Comparison of ENCODE assay signal across 16 cellular contexts in genomic region chr4:134028411-134028810, GRCh38.
A peak's percentile ranks its signal among the peaks of the same experiment; 100 is the strongest.
DNase-seq lines count a peak whose midpoint lies in the region; ATAC-seq and TF ChIP-seq lines count a peak whose summit lies in the region.
"Had no signal": no experiment of that assay in that cellular context is flagged by ENCODE, and none has a peak within 500 bp of the region (broad histone marks: within the 10 kb centered on the region; RNA-seq: fewer than 3 reads in every experiment).

No MANE protein-coding gene starts in this region.

- H3K4me2 ChIP-seq in DND-41 (ENCODE audit: insufficient read depth, low read length) (no peak overlapping the region), OCI-LY3 (ENCODE audit: low read length) (no peak overlapping the region; the same call in 1 of the 2 replicates)
- H3K4me2 ChIP-seq: PC-9 had no signal

- H4K20me1 ChIP-seq in DND-41 (ENCODE audit: insufficient read depth, low read length) (no peaks in the 10 kb centered on the region), OCI-LY3 (ENCODE audit: insufficient read depth, low read length) (no peaks in the 10 kb centered on the region)

- no peak overlapping the region for H3K9ac ChIP-seq in DND-41 (ENCODE audit: low read depth, low read length)
- no peak overlapping the region for H3K9ac ChIP-seq in OCI-LY3 (ENCODE audit: low read length)

- H3K36me3 Mint-ChIP-seq in CD4-positive, alpha-beta T cell (ENCODE audit: low read depth): no peaks in the 10 kb centered on the region
- H3K36me3 Mint-ChIP-seq: CD4-positive, alpha-beta memory T cell had no signal

- H3K27ac ChIP-seq in DND-41 (ENCODE audit: low read length) (no peak overlapping the region), OCI-LY3 (ENCODE audit: low read length) (peak overlapping the region; percentile 17; the same call in 1 of the 2 replicates), foreskin keratinocyte (peak overlapping the region; percentile 49), adrenal gland (no peak overlapping the region)
- H3K27ac ChIP-seq in CD4-positive, alpha-beta T cell (ENCODE audit: low read depth, low read length): no peak overlapping the region
- H3K27ac ChIP-seq: PC-9 had no signal

- H3K27me3 ChIP-seq in DND-41 (ENCODE audit: insufficient read depth, low read length, poor library complexity): no peaks in the 10 kb centered on the region
- no peaks in the 10 kb centered on the region for H3K27me3 ChIP-seq in OCI-LY3 (ENCODE audit: low read depth, low read length)
- no peaks in the 10 kb centered on the region for H3K27me3 ChIP-seq in foreskin keratinocyte
- no peaks in the 10 kb centered on the region for H3K27me3 ChIP-seq in adrenal gland
- H3K27me3 ChIP-seq in CD4-positive, alpha-beta T cell (ENCODE audit: control insufficient read depth, insufficient read depth, low read length): no peaks in the 10 kb centered on the region

- intact Hi-C loops in adrenal gland (cut with DNase I): no loop called here
- intact Hi-C loops in CD4-positive, alpha-beta T cell (cut with DNase I, micrococcal nuclease): no loop called here

- H3K27ac Mint-ChIP-seq in CD4-positive, alpha-beta T cell: no peak overlapping the region
- H3K27ac Mint-ChIP-seq: B cell; CD4-positive, alpha-beta memory T cell had no signal

- TF ChIP-seq CTCF in DND-41 (IDR thresholded peaks at IDR 0.05; ENCODE audit: borderline replicate concordance, extremely low read depth, low read length, poor library complexity, severe bottlenecking): no peak
- TF ChIP-seq CTCF in OCI-LY3 (IDR thresholded peaks at IDR 0.05; ENCODE audit: low read depth, low read length): no peak
- no peak for TF ChIP-seq CTCF in foreskin keratinocyte (conservative IDR thresholded peaks at IDR 0.05)
- no peak for TF ChIP-seq CTCF in adrenal gland (IDR thresholded peaks at IDR 0.05)
- TF ChIP-seq CTCF in CD4-positive, alpha-beta T cell (IDR thresholded peaks at IDR 0.05): no peak

- no peaks in the 10 kb centered on the region for H3K36me3 ChIP-seq in DND-41 (ENCODE audit: insufficient read depth, low read length)
- no peaks in the 10 kb centered on the region for H3K36me3 ChIP-seq in OCI-LY3 (replicated peaks; ENCODE audit: low read depth, low read length)
- H3K36me3 ChIP-seq in adrenal gland (replicated peaks in 1 of 2): no peaks in the 10 kb centered on the region

- no peak overlapping the region for H3K4me3 Mint-ChIP-seq in CD4-positive, alpha-beta T cell
- H3K4me3 Mint-ChIP-seq: B cell; CD4-positive, alpha-beta memory T cell; H9 had no signal

- H3K4me1 ChIP-seq in DND-41 (ENCODE audit: insufficient read depth, low read length): no peaks in the 10 kb centered on the region
- H3K4me1 ChIP-seq in OCI-LY3 (ENCODE audit: low read length): peaks cover 21% of the 10 kb centered on the region
- H3K4me1 ChIP-seq in foreskin keratinocyte: no peaks in the 10 kb centered on the region
- H3K4me1 ChIP-seq in adrenal gland (replicated peaks in 1 of 2): no peaks in the 10 kb centered on the region

- H3K79me2 ChIP-seq in DND-41 (ENCODE audit: insufficient read depth, low read length) (no peaks in the 10 kb centered on the region), OCI-LY3 (ENCODE audit: low read length) (no peaks in the 10 kb centered on the region)

- H3K27me3 Mint-ChIP-seq in CD4-positive, alpha-beta T cell: no peaks in the 10 kb centered on the region
- H3K27me3 Mint-ChIP-seq: B cell; CD4-positive, alpha-beta memory T cell had no signal

- POLR2A ChIA-PET in CD4-positive, alpha-beta T cell (lab: Charles Lee): no interaction called here

- DNase-seq in DND-41 (no peak), foreskin keratinocyte (peak in 1 of 2 donors; percentile 6), renal cortical epithelial cell (ENCODE audit: low read depth) (peak; percentile 84), adrenal gland (no peak), NCI-H1048 (lab: John Stamatoyannopoulos, UW) (no peak)
- no peak for DNase-seq in CD4-positive, alpha-beta T cell
- DNase-seq: CD4-positive, alpha-beta memory T cell; H9; NCI-H187; NCI-H2107; NCI-H510A; NCI-H748 treated with DMSO at 0.1 percent for 48 hours; T-helper 1 cell had no signal

- peaks cover 3% of the 10 kb centered on the region for H3K9me3 ChIP-seq in DND-41 (ENCODE audit: insufficient read depth, low read length, severe bottlenecking)
- no peaks in the 10 kb centered on the region for H3K9me3 ChIP-seq in OCI-LY3 (ENCODE audit: insufficient read depth, low read length)
- no peaks in the 10 kb centered on the region for H3K9me3 ChIP-seq in adrenal gland (replicated peaks in 1 of 3)
- H3K9me3 ChIP-seq in CD4-positive, alpha-beta T cell (ENCODE audit: control insufficient read depth, low read length): no peaks in the 10 kb centered on the region

- no peak overlapping the region for H3K4me3 ChIP-seq in DND-41 (ENCODE audit: low read depth in 1 of 2, low read length in 2 of 2)
- H3K4me3 ChIP-seq in OCI-LY3 (ENCODE audit: low read length): no peak overlapping the region
- H3K4me3 ChIP-seq in adrenal gland: no peak overlapping the region
- H3K4me3 ChIP-seq: PC-9 had no signal

- no peak for TF ChIP-seq POLR2A in adrenal gland (IDR thresholded peaks at IDR 0.05)

- ATAC-seq in DND-41 (ENCODE audit: insufficient read depth, low read depth) (no peak), foreskin keratinocyte (peak; percentile 9)
- no peak for ATAC-seq in CD4-positive, alpha-beta T cell (ENCODE audit: poor library complexity)

- no peaks in the 10 kb centered on the region for H3K4me1 Mint-ChIP-seq in CD4-positive, alpha-beta T cell (ENCODE audit: low read depth)
- H3K4me1 Mint-ChIP-seq: B cell; CD4-positive, alpha-beta memory T cell had no signal

- H2AFZ ChIP-seq in DND-41 (ENCODE audit: low read depth, low read length): peak overlapping the region; percentile 55; the same call in 1 of the 2 replicates
- peak overlapping the region; percentile 24; the same call in 1 of the 2 replicates for H2AFZ ChIP-seq in OCI-LY3 (ENCODE audit: low read depth, low read length)
- H2AFZ ChIP-seq: PC-9 had no signal

- peaks cover 11% of the 10 kb centered on the region for H3K9me3 Mint-ChIP-seq in CD4-positive, alpha-beta T cell
- H3K9me3 Mint-ChIP-seq: H9 had no signal

- CTCF ChIA-PET in CD4-positive, alpha-beta T cell (lab: Charles Lee): no interaction called here

Comparison
In these comparisons a context has a peak if more than half of its experiments do, and no peak if none do; other contexts are left out.
1. H3K27ac ChIP-seq: peak in OCI-LY3 (single experiment) and foreskin keratinocyte (single experiment); none in DND-41 (single experiment), adrenal gland (0 of 5) and CD4-positive, alpha-beta T cell (single experiment).